Comparison of ENCODE assay signal across 24 cellular contexts in the genomic region with DNA sequence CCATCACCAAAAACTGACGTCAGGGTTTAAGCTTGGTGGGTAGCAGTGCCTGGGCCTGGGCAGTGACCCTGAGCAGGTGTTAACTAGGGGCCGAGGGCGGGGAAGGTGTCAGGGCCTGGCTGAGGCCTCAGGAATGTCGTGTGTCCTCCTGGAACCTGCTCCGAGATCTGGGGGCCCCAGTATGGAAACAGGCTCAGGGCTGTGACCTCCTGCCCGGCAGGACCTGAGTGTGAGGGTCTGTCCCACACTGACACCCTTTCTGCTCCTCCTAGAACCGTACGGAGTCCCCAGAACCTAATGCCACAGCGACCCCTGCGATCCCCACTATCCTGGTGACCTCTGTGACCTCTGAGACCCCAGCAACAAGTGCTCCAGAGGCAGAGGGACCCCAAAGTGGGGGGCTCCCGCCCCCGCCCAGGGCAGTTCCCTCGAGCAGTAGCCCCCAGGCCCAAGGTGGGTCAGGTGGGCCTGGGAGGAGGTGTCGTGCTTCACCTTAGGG. TPM values are rescaled to one million over a fixed set of nuclear protein-coding genes. Genes with fewer than 3 reads are reported as not detected.
"Had no signal": no experiment of that assay in that cellular context is flagged by ENCODE, and none has a peak within 500 bp of the region (broad histone marks: within the 10 kb centered on the region; RNA-seq: fewer than 3 reads in every experiment).

No MANE protein-coding gene starts in this region.

- H3K4me3 ChIP-seq: breast epithelium, esophagus muscularis mucosa, heart right ventricle, sigmoid colon, uterus had no signal

- H3K9me3 ChIP-seq: breast epithelium, heart right ventricle, sigmoid colon, uterus had no signal

- DNase-seq: activated B cell treated with CpG ODN at 0.5 μM for 24 hours; activated CD4-positive, alpha-beta T cell treated with anti-CD3 and anti-CD28 coated beads, Interleukin-2, amount 50 U/mL, for 1 hour; activated CD8-positive, alpha-beta T cell treated with anti-CD3 and anti-CD28 coated beads for 36 hours; activated gamma-delta T cell treated with Interleukin-2 at 50 U/mL for 16 hours; activated naive CD4-positive, alpha-beta T cell treated with anti-CD3 and anti-CD28 coated beads, Interleukin-2, amount 50 U/mL, for 16 hours; activated naive CD8-positive, alpha-beta T cell treated with anti-CD3 and anti-CD28 coated beads, Interleukin-2, amount 50 U/mL, for 24 hours; activated T-cell treated with anti-CD3 and anti-CD28 coated beads, Interleukin-2, amount 50 U/mL, for 4 hours; foreskin keratinocyte; kidney glomerular epithelial cell; naive thymus-derived CD8-positive, alpha-beta T cell; occipital lobe; sigmoid colon; small intestine; stimulated activated CD4-positive, alpha-beta T cell treated with anti-CD3 and anti-CD28 coated beads, Interleukin-4, amount 100 ng/mL, for 24 hours; T-cell; uterus had no signal

- H3K4me1 ChIP-seq: uterus had no signal

- H3K27ac ChIP-seq: breast epithelium, esophagus muscularis mucosa, foreskin keratinocyte, heart right ventricle, sigmoid colon, uterus had no signal

- H3K27me3 ChIP-seq: breast epithelium, foreskin keratinocyte, heart right ventricle, uterus had no signal

- H3K36me3 ChIP-seq: breast epithelium, esophagus muscularis mucosa, heart right ventricle, sigmoid colon, uterus had no signal

RNA-seq across cellular contexts. Expression of a gene that starts 0.7 kb away (rescaled TPM):
- total RNA-seq: activated B cell treated with CpG ODN at 0.5 μM for 24 hours; activated CD8-positive, alpha-beta T cell treated with anti-CD3 and anti-CD28 coated beads for 36 hours; activated T-helper 17 cell treated with anti-CD3 and anti-CD28 coated beads, Interleukin-2, amount 50 U/mL, for 72 hours; foreskin keratinocyte; naive thymus-derived CD8-positive, alpha-beta T cell; pulmonary artery endothelial cell; subcutaneous adipose tissue; T-helper 2 cell treated with Interferon-gamma antibody and Interleukin-4, amounts not matched to agents 100 ng/mL and 5 ng/mL, for 36 hours had no signal

RNA-seq across cellular contexts. Expression of a gene that starts 20.6 kb away (rescaled TPM):
- total RNA-seq: activated CD8-positive, alpha-beta T cell treated with anti-CD3 and anti-CD28 coated beads for 36 hours; activated T-cell treated with anti-CD3 and anti-CD28 coated beads, Interleukin-2, amount 50 U/mL, for 4 hours; activated T-helper 17 cell treated with anti-CD3 and anti-CD28 coated beads, Interleukin-2, amount 50 U/mL, for 72 hours; naive thymus-derived CD8-positive, alpha-beta T cell; neural crest cell; occipital lobe; subcutaneous adipose tissue; T-helper 2 cell treated with Interferon-gamma antibody and Interleukin-4, amounts not matched to agents 100 ng/mL and 5 ng/mL, for 36 hours had no signal
